1 cellular context compared by ENCODE assay signal in the genomic region with DNA sequence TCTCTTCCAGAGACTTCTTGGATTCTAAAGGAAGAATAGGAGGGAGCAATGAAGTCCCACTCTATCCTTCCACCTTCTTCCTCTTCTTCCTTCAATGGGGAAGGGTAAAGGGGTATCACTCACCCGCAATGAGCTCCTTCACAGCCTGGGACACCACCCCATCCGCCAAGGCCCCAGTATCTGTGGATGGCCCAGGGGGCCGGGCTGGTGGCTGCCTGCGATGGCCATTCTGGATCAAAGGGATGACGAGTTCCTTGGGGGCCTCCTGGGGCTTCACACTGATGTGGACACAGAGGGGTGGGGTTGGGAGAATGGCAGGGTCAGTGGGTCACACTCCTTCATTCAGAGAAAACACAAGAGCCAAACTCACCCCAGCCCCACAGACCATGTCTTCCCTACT.
TF ChIP-seq lines count a peak whose summit lies in the region.

No MANE protein-coding gene starts in this region.

TF ChIP-seq in HEK293T, 16 proteins besides CTCF, POLR2A, EP300 and RAD21:
- no peak for TF ChIP-seq BHLHE40 (IDR thresholded peaks at IDR 0.05; ENCODE audit: borderline replicate concordance)
- TF ChIP-seq HDGF (IDR thresholded peaks at IDR 0.05; ENCODE audit: borderline replicate concordance) = no peak
- TF ChIP-seq, protein P1, sequence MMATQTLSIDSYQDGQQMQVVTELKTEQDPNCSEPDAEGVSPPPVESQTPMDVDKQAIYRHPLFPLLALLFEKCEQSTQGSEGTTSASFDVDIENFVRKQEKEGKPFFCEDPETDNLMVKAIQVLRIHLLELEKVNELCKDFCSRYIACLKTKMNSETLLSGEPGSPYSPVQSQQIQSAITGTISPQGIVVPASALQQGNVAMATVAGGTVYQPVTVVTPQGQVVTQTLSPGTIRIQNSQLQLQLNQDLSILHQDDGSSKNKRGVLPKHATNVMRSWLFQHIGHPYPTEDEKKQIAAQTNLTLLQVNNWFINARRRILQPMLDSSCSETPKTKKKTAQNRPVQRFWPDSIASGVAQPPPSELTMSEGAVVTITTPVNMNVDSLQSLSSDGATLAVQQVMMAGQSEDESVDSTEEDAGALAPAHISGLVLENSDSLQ (IDR thresholded peaks at IDR 0.05) = no peak
- no peak for TF ChIP-seq SP1 (IDR thresholded peaks at IDR 0.05)
- TF ChIP-seq ELF4 (IDR thresholded peaks at IDR 0.05) = no peak
- TF ChIP-seq ARNT (IDR thresholded peaks at IDR 0.05) = no peak
- no peak for TF ChIP-seq FOXA1 (IDR thresholded peaks at IDR 0.05)
- no peak for TF ChIP-seq CTBP1 (IDR thresholded peaks at IDR 0.05; ENCODE audit: borderline replicate concordance)
- TF ChIP-seq SUZ12 (IDR thresholded peaks at IDR 0.05) = no peak
- TF ChIP-seq NFRKB (IDR thresholded peaks at IDR 0.05) = no peak
- no peak for TF ChIP-seq L3MBTL2 (conservative IDR thresholded peaks at IDR 0.05)
- TF ChIP-seq LEF1 (IDR thresholded peaks at IDR 0.05; ENCODE audit: borderline replicate concordance) = no peak
- no peak for TF ChIP-seq FOXK2 (IDR thresholded peaks at IDR 0.05)
- TF ChIP-seq TARDBP (IDR thresholded peaks at IDR 0.05) = no peak
